ENCODE assay signal across 10 cellular contexts in the genomic region with DNA sequence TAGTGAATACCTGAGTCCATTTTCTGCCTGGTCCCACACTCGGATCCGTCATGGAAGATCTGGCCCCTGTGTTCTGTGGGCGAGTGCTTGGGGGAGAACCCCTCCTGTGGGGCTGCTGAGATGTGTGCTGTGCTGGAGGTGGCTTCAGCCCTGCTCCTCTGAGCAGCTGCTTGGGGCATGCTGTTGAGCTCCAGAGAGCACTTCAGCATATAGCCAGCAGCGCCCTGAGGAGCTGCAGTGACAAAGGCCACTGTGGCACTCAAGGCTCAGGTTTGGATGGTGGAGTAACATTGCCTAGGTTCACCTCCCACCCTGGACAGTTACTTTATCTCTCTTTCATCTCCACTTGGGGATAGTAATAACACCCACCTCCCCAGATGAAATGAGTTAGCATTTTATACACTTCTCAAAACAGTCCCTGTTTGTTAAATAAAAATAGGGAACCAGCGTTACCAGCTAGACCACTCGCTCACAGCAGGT.
A peak's percentile ranks its signal among the peaks of the same experiment; 100 is the strongest.
DNase-seq lines count a peak whose midpoint lies in the region; ATAC-seq and TF ChIP-seq lines count a peak whose summit lies in the region.
"Had no signal": no experiment of that assay in that cellular context is flagged by ENCODE, and none has a peak within 500 bp of the region (broad histone marks: within the 10 kb centered on the region; RNA-seq: fewer than 3 reads in every experiment).

No MANE protein-coding gene starts in this region.

- no peaks in the 10 kb centered on the region for H3K36me3 ChIP-seq in spleen

- WGBS in spleen, 5 donors: 52 to 77% (median 66%) methylated on average over 5 to 6 of the region's 6 CpGs

- H3K4me1 ChIP-seq in spleen: peaks cover 18 to 100% (median 55%) of the 10 kb centered on the region in 6 donors

- intact Hi-C loops in spleen (cut with DNase I; ENCODE audit: low total_unique reads): no loop called here

- no peaks in the 10 kb centered on the region for H3K27me3 ChIP-seq in spleen (replicated peaks in 1 of 7)

- ATAC-seq in GM18907 (IDR thresholded peaks at IDR 0.05; ENCODE audit: unreplicated experiment) (peak; percentile 23), HG03432 (IDR thresholded peaks at IDR 0.05; ENCODE audit: unreplicated experiment) (peak; percentile 20)
- ATAC-seq: Panc1 had no signal

- H3K4me3 ChIP-seq in spleen: peak overlapping the region in 1 of 8 donors; percentile 5

- no peak for TF ChIP-seq CTCF in spleen (IDR thresholded peaks at IDR 0.05 in 8 of 11, conservative IDR thresholded peaks at IDR 0.05 in 3 of 11)

- no peaks in the 10 kb centered on the region for H3K9me3 ChIP-seq in spleen

- no peak for DNase-seq in caudate nucleus (lab: John Stamatoyannopoulos, UW)
- no peak for DNase-seq in spleen
- DNase-seq in mucosa of gallbladder (ENCODE audit: low spot score): no peak
- DNase-seq in stimulated activated naive CD4-positive, alpha-beta T cell (lab: John Stamatoyannopoulos, UW): no peak
- no peak for DNase-seq in NCI-H1092 treated with DMSO at 0.1 percent for 48 hours (lab: John Stamatoyannopoulos, UW)
- no peak for DNase-seq in amygdala (lab: John Stamatoyannopoulos, UW)
- DNase-seq: activated CD4-positive, alpha-beta memory T cell treated with anti-CD3 and anti-CD28 coated beads, Interleukin-2, amount 10 ng/mL, durations not matched to agents 7 days and 5 days had no signal

- H3K27ac ChIP-seq in caudate nucleus (ENCODE audit: low read depth, low read length): peak overlapping the region; percentile 81
- peak overlapping the region in 7 of 8 donors; percentile 68 to 89 (median 86) for H3K27ac ChIP-seq in spleen

- no peak for TF ChIP-seq POLR2A in spleen (IDR thresholded peaks at IDR 0.05)
